In genomic region chr6:18154507-18155272, GRCh38 we compare ENCODE assay signal across 8 cellular contexts. TPM values are rescaled to one million over a fixed set of nuclear protein-coding genes. Genes with fewer than 3 reads are reported as not detected.
DNase-seq lines count a peak whose midpoint lies in the region; ATAC-seq and TF ChIP-seq lines count a peak whose summit lies in the region.

TPMT (minus strand) TSS chr6:18155077; CDS start chr6:18149127, 5,950 bp downstream.

- no peaks in the 10 kb centered on the region for H3K27me3 ChIP-seq in parathyroid adenoma (ENCODE audit: control insufficient read depth, insufficient read depth, low read length)

- H3K9me3 Mint-ChIP-seq in activated CD4-positive, alpha-beta memory T cell treated with anti-CD3 and anti-CD28 coated beads, Interleukin-2, amount 10 ng/mL, durations not matched to agents 7 days and 5 days: no peaks in the 10 kb centered on the region

- peak within 1 kb of the TSS; percentile 99 for H3K4me3 Mint-ChIP-seq in activated CD4-positive, alpha-beta memory T cell treated with anti-CD3 and anti-CD28 coated beads, Interleukin-2, amount 10 ng/mL, durations not matched to agents 7 days and 5 days

- H3K79me2 ChIP-seq in parathyroid adenoma: no peaks in the 10 kb centered on the region

- no peak for TF ChIP-seq CTCF in parathyroid adenoma (IDR thresholded peaks at IDR 0.05)

- H3K9me3 ChIP-seq in parathyroid adenoma (ENCODE audit: control insufficient read depth, low read length): no peaks in the 10 kb centered on the region

- H3K27ac Mint-ChIP-seq in activated CD4-positive, alpha-beta memory T cell treated with anti-CD3 and anti-CD28 coated beads, Interleukin-2, amount 10 ng/mL, durations not matched to agents 7 days and 5 days: peak within 1 kb of the TSS; percentile 90

- peak within 1 kb of the TSS; percentile 96 for H2AFZ ChIP-seq in parathyroid adenoma

- no peak within 1 kb of the TSS for H3K9ac ChIP-seq in parathyroid adenoma

- H3K4me1 Mint-ChIP-seq in activated CD4-positive, alpha-beta memory T cell treated with anti-CD3 and anti-CD28 coated beads, Interleukin-2, amount 10 ng/mL, durations not matched to agents 7 days and 5 days: peaks cover 30% of the 10 kb centered on the region

- POLR2A ChIA-PET in activated CD4-positive, alpha-beta memory T cell treated with anti-CD3 and anti-CD28 coated beads, Interleukin-2, amount 10 ng/mL, durations not matched to agents 7 days and 5 days (lab: Charles Lee): interaction anchor here (1.0 to 1.8 kb wide), 8 partner anchors 16 to 555 kb away, joined by 3 to 7 read pairs (median 4); partner anchors contain the start of genes DEK, FAM8A1 and NUP153

- CTCF ChIA-PET in activated CD4-positive, alpha-beta memory T cell treated with anti-CD3 and anti-CD28 coated beads, Interleukin-2, amount 10 ng/mL, durations not matched to agents 7 days and 5 days (lab: Charles Lee): interaction anchor here (2.5 kb wide), 1 partner anchor 33 kb away, joined by 8 read pairs; the partner anchor contains the start of gene NHLRC1

- H3K4me2 ChIP-seq in parathyroid adenoma (ENCODE audit: low read length): peak within 1 kb of the TSS; percentile 64

- no peaks in the 10 kb centered on the region for H3K36me3 ChIP-seq in parathyroid adenoma (ENCODE audit: control insufficient read depth, insufficient read depth, low read length)

- DNase-seq in activated effector memory CD4-positive, alpha-beta T cell treated with anti-CD3 and anti-CD28 coated beads, Interleukin-2, amount 50 U/mL, for 16 hours: peak; percentile 64
- DNase-seq in activated effector memory CD4-positive, alpha-beta T cell treated with Interleukin-2 at 50 U/mL for 16 hours: no peak
- DNase-seq in NCI-H1436 (lab: John Stamatoyannopoulos, UW) (peak; percentile 97), glomerular visceral epithelial cell (ENCODE audit: extremely low spot score) (peak; percentile 44), AG20443 (ENCODE audit: low spot score) (no peak)
- no peak for DNase-seq in activated CD4-positive, alpha-beta memory T cell treated with anti-CD3 and anti-CD28 coated beads, Interleukin-2, amount 10 ng/mL, durations not matched to agents 7 days and 5 days

- H3K4me1 ChIP-seq in parathyroid adenoma: peaks cover 14% of the 10 kb centered on the region

- peak within 1 kb of the TSS; percentile 66 for H3K27ac ChIP-seq in parathyroid adenoma

- H3K4me3 ChIP-seq in parathyroid adenoma (ENCODE audit: low read depth, low read length): peak within 1 kb of the TSS; percentile 80

- no peaks in the 10 kb centered on the region for H3K27me3 Mint-ChIP-seq in activated CD4-positive, alpha-beta memory T cell treated with anti-CD3 and anti-CD28 coated beads, Interleukin-2, amount 10 ng/mL, durations not matched to agents 7 days and 5 days

- ATAC-seq in HG02870 (IDR thresholded peaks at IDR 0.05; ENCODE audit: unreplicated experiment): peak; percentile 47

- peaks cover 2% of the 10 kb centered on the region for H3K36me3 Mint-ChIP-seq in activated CD4-positive, alpha-beta memory T cell treated with anti-CD3 and anti-CD28 coated beads, Interleukin-2, amount 10 ng/mL, durations not matched to agents 7 days and 5 days (ENCODE audit: low read depth)

RNA-seq across cellular contexts. Expression of gene TPMT, which starts in this region (rescaled TPM):
- total RNA-seq in activated CD4-positive, alpha-beta memory T cell treated with anti-CD3 and anti-CD28 coated beads, Interleukin-2, amount 10 ng/mL, durations not matched to agents 7 days and 5 days: 1 to 10 TPM; 6.7 to 6.8 TPM

Comparison
In these comparisons a context has a peak if more than half of its experiments do, and no peak if none do; other contexts are left out.
1. DNase-seq: peak in activated effector memory CD4-positive, alpha-beta T cell treated with anti-CD3 and anti-CD28 coated beads, Interleukin-2, amount 50 U/mL, for 16 hours (single experiment), NCI-H1436 (single experiment) and glomerular visceral epithelial cell (single experiment); none in activated effector memory CD4-positive, alpha-beta T cell treated with Interleukin-2 at 50 U/mL for 16 hours (single experiment), activated CD4-positive, alpha-beta memory T cell treated with anti-CD3 and anti-CD28 coated beads, Interleukin-2, amount 10 ng/mL, durations not matched to agents 7 days and 5 days (single experiment) and AG20443 (single experiment).